ENCODE assay signal across 25 cellular contexts in the genomic region with DNA sequence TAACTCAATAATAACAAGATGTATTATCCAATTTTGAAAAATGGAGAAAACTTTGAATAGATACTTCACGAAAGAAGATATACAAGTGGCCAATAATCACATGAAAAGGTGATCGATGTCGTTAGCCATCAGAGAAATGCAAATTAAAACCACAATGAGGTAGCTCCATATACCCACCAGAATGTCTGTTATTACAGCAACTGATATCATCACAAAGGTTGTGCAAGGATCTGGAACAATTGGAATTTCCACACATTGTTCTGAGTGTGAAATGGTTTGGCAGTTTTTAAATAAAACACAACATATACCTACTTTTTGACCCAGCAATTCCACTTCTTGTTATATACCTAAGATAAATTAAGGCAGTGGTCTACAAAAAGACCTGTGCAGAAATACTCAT.
"Had no signal": no experiment of that assay in that cellular context is flagged by ENCODE, and none has a peak within 500 bp of the region (broad histone marks: within the 10 kb centered on the region; RNA-seq: fewer than 3 reads in every experiment).

No MANE protein-coding gene starts in this region.

- H3K27ac Mint-ChIP-seq: mesothelial cell of epicardium; naive thymus-derived CD4-positive, alpha-beta T cell; natural killer cell treated with Interleukin-12 subunit alpha and Interleukin-12 subunit beta and Interleukin-15 and Interleukin-18, amount 100 ng/mL, for 72 hours; progenitor cell of endocrine pancreas; stimulated activated naive B cell treated with anti-CD40 and anti-IgM and Interleukin-4, amounts not matched to agents 10 μg/mL and 1 μg/mL and 100 μg/mL, for 72 hours had no signal

- H3K27me3 ChIP-seq: ovary, stomach, tibial artery, uterus had no signal

- ATAC-seq: mucosa of descending colon; naive thymus-derived CD4-positive, alpha-beta T cell; natural killer cell treated with Interleukin-12 subunit alpha and Interleukin-12 subunit beta and Interleukin-15 and Interleukin-18, amount 100 ng/mL, for 72 hours; right cardiac atrium; sciatic nerve; stimulated activated naive B cell treated with anti-CD40 and anti-IgM and Interleukin-4, amounts not matched to agents 10 μg/mL and 1 μg/mL and 100 μg/mL, for 72 hours; stimulated activated naive CD8-positive, alpha-beta T cell treated with anti-CD3 and anti-CD28 coated beads, Interleukin-15, Interleukin-2, amounts not matched to agents 100 U/mL and 50 U/mL, for 24 hours had no signal

- H3K36me3 ChIP-seq: left ventricle myocardium inferior, ovary, thoracic aorta, tibial artery, uterus had no signal

- H3K4me3 ChIP-seq: left ventricle myocardium inferior, lung, mucosa of descending colon, ovary, skin epidermis, stomach, thoracic aorta, tibial artery, uterus had no signal

- H3K27me3 Mint-ChIP-seq: naive thymus-derived CD4-positive, alpha-beta T cell; natural killer cell treated with Interleukin-12 subunit alpha and Interleukin-12 subunit beta and Interleukin-15 and Interleukin-18, amount 100 ng/mL, for 72 hours; progenitor cell of endocrine pancreas; stimulated activated naive B cell treated with anti-CD40 and anti-IgM and Interleukin-4, amounts not matched to agents 10 μg/mL and 1 μg/mL and 100 μg/mL, for 72 hours had no signal

- H3K36me3 Mint-ChIP-seq: naive thymus-derived CD4-positive, alpha-beta T cell; natural killer cell treated with Interleukin-12 subunit alpha and Interleukin-12 subunit beta and Interleukin-15 and Interleukin-18, amount 100 ng/mL, for 72 hours; stimulated activated naive B cell treated with anti-CD40 and anti-IgM and Interleukin-4, amounts not matched to agents 10 μg/mL and 1 μg/mL and 100 μg/mL, for 72 hours had no signal

- H3K9me3 ChIP-seq: left ventricle myocardium inferior, mucosa of descending colon, ovary, stomach, thoracic aorta, tibial artery, uterus had no signal

- H3K4me3 Mint-ChIP-seq: mesothelial cell of epicardium; naive thymus-derived CD4-positive, alpha-beta T cell; natural killer cell treated with Interleukin-12 subunit alpha and Interleukin-12 subunit beta and Interleukin-15 and Interleukin-18, amount 100 ng/mL, for 72 hours; stimulated activated naive B cell treated with anti-CD40 and anti-IgM and Interleukin-4, amounts not matched to agents 10 μg/mL and 1 μg/mL and 100 μg/mL, for 72 hours had no signal

- H3K4me1 ChIP-seq: left ventricle myocardium inferior, stomach, tibial artery, uterus had no signal

- H3K4me1 Mint-ChIP-seq: mesothelial cell of epicardium; naive thymus-derived CD4-positive, alpha-beta T cell; stimulated activated naive B cell treated with anti-CD40 and anti-IgM and Interleukin-4, amounts not matched to agents 10 μg/mL and 1 μg/mL and 100 μg/mL, for 72 hours had no signal

- H3K9me3 Mint-ChIP-seq: naive thymus-derived CD4-positive, alpha-beta T cell; natural killer cell treated with Interleukin-12 subunit alpha and Interleukin-12 subunit beta and Interleukin-15 and Interleukin-18, amount 100 ng/mL, for 72 hours; stimulated activated naive B cell treated with anti-CD40 and anti-IgM and Interleukin-4, amounts not matched to agents 10 μg/mL and 1 μg/mL and 100 μg/mL, for 72 hours had no signal

- DNase-seq: hippocampal formation; islet precursor cell; left ventricle myocardium inferior; mesendoderm; mucosa of descending colon; naive thymus-derived CD4-positive, alpha-beta T cell; ovary; retina; right cardiac atrium; stimulated activated CD4-positive, alpha-beta T cell treated with anti-CD3 and anti-CD28 coated beads, Interleukin-12 subunit alpha, Interleukin-12 subunit beta, amount 100 ng/mL, for 4 hours; stimulated activated CD4-positive, alpha-beta T cell treated with anti-CD3 and anti-CD28 coated beads, Interleukin-15, amount 100 ng/mL, for 24 hours; stimulated activated CD4-positive, alpha-beta T cell treated with anti-CD3 and anti-CD28 coated beads, Interleukin-2, amount 100 ng/mL, for 24 hours; stimulated activated CD4-positive, alpha-beta T cell treated with anti-CD3 and anti-CD28 coated beads, Interleukin-4, amount 100 ng/mL, for 1 hour; stimulated activated naive B cell treated with anti-CD40 and anti-IgM and Interleukin-4, amounts not matched to agents 10 μg/mL and 1 μg/mL and 100 μg/mL, for 72 hours; stimulated activated naive CD8-positive, alpha-beta T cell treated with anti-CD3 and anti-CD28 coated beads, Interleukin-15, Interleukin-2, amounts not matched to agents 100 U/mL and 50 U/mL, for 24 hours; stomach; tibial artery; uterus had no signal

- H3K27ac ChIP-seq: left ventricle myocardium inferior, ovary, skin epidermis, stomach, thoracic aorta, tibial artery, uterus had no signal
